ENCODE assay signal across 9 cellular contexts in genomic region chr18:76252880-76253279, GRCh38.
A peak's percentile ranks its signal among the peaks of the same experiment; 100 is the strongest.
DNase-seq lines count a peak whose midpoint lies in the region; TF ChIP-seq lines count a peak whose summit lies in the region.
"Had no signal": no experiment of that assay in that cellular context is flagged by ENCODE, and none has a peak within 500 bp of the region (broad histone marks: within the 10 kb centered on the region; RNA-seq: fewer than 3 reads in every experiment).

No MANE protein-coding gene starts in this region.

- H3K4me3 ChIP-seq in DOHH2 (ENCODE audit: low read length) (no peak overlapping the region), KMS-11 (IDR thresholded peaks at IDR 0.05; ENCODE audit: insufficient read depth, low read depth, low read length) (no peak overlapping the region), WI38 (ENCODE audit: low read depth, low read length) (no peak overlapping the region), mesendoderm (ENCODE audit: low read length) (no peak overlapping the region)

- H3K4me2 ChIP-seq in DOHH2 (ENCODE audit: low read length) (no peak overlapping the region), KMS-11 (no peak overlapping the region), mesendoderm (ENCODE audit: low read length) (no peak overlapping the region)

- TF ChIP-seq CTCF in DOHH2 (IDR thresholded peaks at IDR 0.05; ENCODE audit: low read depth, low read length, poor library complexity, severe bottlenecking) (peak; percentile 63), KMS-11 (conservative IDR thresholded peaks at IDR 0.05; ENCODE audit: low read depth, low read length) (peak; percentile 62), WI38 (IDR thresholded peaks at IDR 0.05; ENCODE audit: low read depth, low read length) (peak; percentile 7; the same call in 1 of the 2 replicates)

- H3K18ac ChIP-seq in mesendoderm (ENCODE audit: low read length): no peak overlapping the region

- H4K20me1 ChIP-seq in DOHH2 (ENCODE audit: control insufficient read depth, insufficient read depth, low read depth, low read length): no peaks in the 10 kb centered on the region
- H4K20me1 ChIP-seq in KMS-11 (ENCODE audit: insufficient read depth): no peaks in the 10 kb centered on the region

- H3K36me3 ChIP-seq in DOHH2 (ENCODE audit: control insufficient read depth, low read length) (no peaks in the 10 kb centered on the region), KMS-11 (ENCODE audit: insufficient read depth) (no peaks in the 10 kb centered on the region), mesendoderm (ENCODE audit: control insufficient read depth, insufficient read depth, low read length) (no peaks in the 10 kb centered on the region)

- DNase-seq in mesendoderm: peak; percentile 48
- no peak for DNase-seq in NCI-H2029 (lab: John Stamatoyannopoulos, UW)
- DNase-seq in NK-92 treated with Interleukin-12 subunit alpha and Interleukin-12 subunit beta, amount 100 ng/mL, for 24 hours (lab: John Stamatoyannopoulos, UW): no peak
- no peak for DNase-seq in activated CD4-positive, alpha-beta T cell treated with anti-CD3 and anti-CD28 coated beads, Interleukin-2, amount 50 U/mL, for 48 hours
- no peak for DNase-seq in activated CD8-positive, alpha-beta memory T cell treated with anti-CD3 and anti-CD28 coated beads, Interleukin-2, amount 50 U/mL, for 48 hours
- DNase-seq: activated T-cell treated with anti-CD3 and anti-CD28 coated beads, Interleukin-2, amount 50 U/mL, for 24 hours had no signal

- no peak overlapping the region for H3K4ac ChIP-seq in mesendoderm (ENCODE audit: low read depth, low read length)

- H2AK5ac ChIP-seq in mesendoderm (ENCODE audit: low read length): no peak overlapping the region

- H3K9me2 ChIP-seq in DOHH2 (replicated peaks; ENCODE audit: control insufficient read depth, low read length): no peaks in the 10 kb centered on the region

- H3F3A ChIP-seq in DOHH2 (ENCODE audit: control insufficient read depth, insufficient read depth): no peaks in the 10 kb centered on the region

- H2BK15ac ChIP-seq in mesendoderm (replicated peaks; ENCODE audit: low read depth): no peak overlapping the region

- H3K23ac ChIP-seq in mesendoderm (ENCODE audit: low read length): no peak overlapping the region

- 100% methylated on average over 1 of the region's 3 CpGs for WGBS in mesendoderm (ENCODE audit: extremely low coverage, insufficient coverage, low lambda C conversion rate)

- H3K27me3 ChIP-seq in DOHH2 (ENCODE audit: control insufficient read depth, low read length): no peaks in the 10 kb centered on the region
- H3K27me3 ChIP-seq in KMS-11 (ENCODE audit: insufficient read depth, low read depth): no peaks in the 10 kb centered on the region
- no peaks in the 10 kb centered on the region for H3K27me3 ChIP-seq in mesendoderm (ENCODE audit: insufficient read depth, low read length, poor library complexity)

- no peak overlapping the region for H2BK5ac ChIP-seq in mesendoderm (ENCODE audit: low read length)

- H3K4me1 ChIP-seq in DOHH2 (ENCODE audit: control insufficient read depth, low read length) (no peaks in the 10 kb centered on the region), KMS-11 (ENCODE audit: low read depth, poor library complexity, severe bottlenecking) (no peaks in the 10 kb centered on the region), mesendoderm (ENCODE audit: control insufficient read depth, low read depth, low read length) (no peaks in the 10 kb centered on the region)

- H3K27ac ChIP-seq in DOHH2 (ENCODE audit: low read depth, low read length) (no peak overlapping the region), KMS-11 (no peak overlapping the region), mesendoderm (ENCODE audit: low read depth, low read length) (no peak overlapping the region)

- no peak overlapping the region for H4K8ac ChIP-seq in mesendoderm (ENCODE audit: low read depth, low read length)

- H3K79me1 ChIP-seq in mesendoderm (ENCODE audit: low read length): no peaks in the 10 kb centered on the region

- no peak overlapping the region for H2BK120ac ChIP-seq in mesendoderm (ENCODE audit: low read depth, low read length)

- no peak overlapping the region for H3K9ac ChIP-seq in KMS-11
- H3K9ac ChIP-seq in mesendoderm (ENCODE audit: low read length): no peak overlapping the region

- H3K79me2 ChIP-seq in DOHH2 (ENCODE audit: control insufficient read depth, low read length) (no peaks in the 10 kb centered on the region), KMS-11 (ENCODE audit: insufficient read depth, low read depth) (no peaks in the 10 kb centered on the region), mesendoderm (ENCODE audit: control insufficient read depth, insufficient read depth, low read length) (no peaks in the 10 kb centered on the region)

- no peak overlapping the region for H3K56ac ChIP-seq in mesendoderm (ENCODE audit: low read length)

- H2AFZ ChIP-seq in KMS-11 (ENCODE audit: low read depth): no peak overlapping the region

- no peak overlapping the region for H4K5ac ChIP-seq in mesendoderm (ENCODE audit: low read length)

- H3K9me3 ChIP-seq in DOHH2 (ENCODE audit: control insufficient read depth, insufficient read depth, low read length): no peaks in the 10 kb centered on the region

Comparison
In these comparisons a context has a peak if more than half of its experiments do, and no peak if none do; other contexts are left out.
1. CTCF ChIP-seq: peak in every context shown above with its lines; median percentile 63 in DOHH2; 62 in KMS-11; 7 in WI38.